9 cellular contexts compared by ENCODE assay signal in the genomic region with DNA sequence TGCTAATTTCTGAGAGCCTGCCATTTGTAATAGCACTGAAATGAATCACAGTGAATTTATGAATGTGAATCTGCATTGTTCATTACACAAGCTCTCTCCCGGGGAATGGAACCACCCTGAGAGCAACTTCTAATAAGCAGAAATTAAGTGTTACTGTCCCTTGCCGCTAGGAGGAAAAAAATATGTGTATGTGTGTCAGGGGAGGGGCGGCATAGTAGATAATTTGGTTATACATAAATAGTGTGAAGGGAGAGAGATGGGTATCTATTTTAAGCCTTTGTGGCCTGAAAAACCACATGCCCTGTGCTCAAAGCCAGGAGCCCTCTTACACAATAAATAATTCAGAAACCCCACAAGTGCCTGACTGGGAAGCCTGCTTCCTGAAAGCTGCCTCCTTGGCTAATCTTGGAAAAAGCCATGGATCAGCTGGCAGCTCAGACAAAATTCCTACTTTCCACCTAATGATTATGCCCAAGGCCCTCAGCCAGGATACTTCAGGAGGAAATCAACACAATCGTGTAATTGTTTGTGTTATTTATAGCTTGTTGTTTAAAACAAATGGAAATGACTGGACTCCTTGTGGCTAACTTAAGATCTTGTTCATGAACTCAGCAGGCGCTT.
A peak's percentile ranks its signal among the peaks of the same experiment; 100 is the strongest.
DNase-seq lines count a peak whose midpoint lies in the region; ATAC-seq, FAIRE-seq and TF ChIP-seq lines count a peak whose summit lies in the region.
"Had no signal": no experiment of that assay in that cellular context is flagged by ENCODE, and none has a peak within 500 bp of the region (broad histone marks: within the 10 kb centered on the region; RNA-seq: fewer than 3 reads in every experiment).

No MANE protein-coding gene starts in this region.

- H2AFZ ChIP-seq in K562 (ENCODE audit: low read depth, low read length) = no peak overlapping the region
- no peak overlapping the region for H2AFZ ChIP-seq in neural progenitor cell (replicated peaks)

- no peak for TF ChIP-seq POLR2A in K562 (conservative IDR thresholded peaks at IDR 0.05)
- TF ChIP-seq POLR2A in GM12892 (IDR thresholded peaks at IDR 0.05; ENCODE audit: low read depth, low read length) = no peak

- no peak for TF ChIP-seq CTCF in K562 (IDR thresholded peaks at IDR 0.05 in 2 of 3, conservative IDR thresholded peaks at IDR 0.05 in 1 of 3; ENCODE audit: insufficient read depth in 2 of 3, low read depth in 1 of 3, low read length in 3 of 3)
- TF ChIP-seq CTCF in neural progenitor cell (IDR thresholded peaks at IDR 0.05) = no peak
- TF ChIP-seq CTCF in CD4-positive, alpha-beta T cell (IDR thresholded peaks at IDR 0.05) = no peak

- no TSS peak for BruUV-seq in K562 (replicated peaks; lab: Mats Ljungman, UMichigan)

- TF ChIP-seq EP300 in K562 (IDR thresholded peaks at IDR 0.05; ENCODE audit: low read length) = no peak

- peaks cover 8% of the 10 kb centered on the region for H3K9me3 Mint-ChIP-seq in neural progenitor cell
- H3K9me3 Mint-ChIP-seq in CD4-positive, alpha-beta T cell = no peaks in the 10 kb centered on the region

- H3K36me3 ChIP-seq in K562 (ENCODE audit: control insufficient read depth, insufficient read depth, low read length) (no peaks in the 10 kb centered on the region), neural progenitor cell (no peaks in the 10 kb centered on the region)

- intact Hi-C loops in K562 (cut with micrococcal nuclease) = no loop called here
- intact Hi-C loops in CD4-positive, alpha-beta T cell (cut with DNase I, micrococcal nuclease) = no loop called here
- intact Hi-C loops in posterior vena cava (cut with DNase I) = no loop called here

- POLR2A ChIA-PET in K562 (lab: Yijun Ruan, JAX) = interaction anchor here (0.5 kb wide), 1 partner anchor 1930 kb away, joined by 3 read pairs; no protein-coding TSS in a partner anchor
- POLR2A ChIA-PET in CD4-positive, alpha-beta T cell (lab: Charles Lee) = no interaction called here

- H3K27me3 ChIP-seq in K562 (ENCODE audit: control insufficient read depth in 2 of 2, insufficient read depth in 2 of 2, low read length in 2 of 2) (no peaks in the 10 kb centered on the region), neural progenitor cell (no peaks in the 10 kb centered on the region)
- H3K27me3 ChIP-seq in CD4-positive, alpha-beta T cell (ENCODE audit: control insufficient read depth, insufficient read depth, low read length) = peaks cover 4% of the 10 kb centered on the region

- peaks cover 7% of the 10 kb centered on the region for H3F3A ChIP-seq in neural progenitor cell (ENCODE audit: low read depth)

- ATAC-seq in GM18517 (IDR thresholded peaks at IDR 0.05; ENCODE audit: unreplicated experiment) (peak; percentile 69), HG03432 (IDR thresholded peaks at IDR 0.05; ENCODE audit: unreplicated experiment) (peak; percentile 79), K562 (no peak), left lobe of liver (no peak)
- ATAC-seq in CD4-positive, alpha-beta T cell (ENCODE audit: poor library complexity) = no peak

- DNase-seq in K562 (ENCODE audit: extremely low read depth in 1 of 4, low spot score in 3 of 4) = no peak
- DNase-seq in neural progenitor cell (ENCODE audit: low spot score) = no peak
- DNase-seq in CD4-positive, alpha-beta T cell = no peak
- DNase-seq in posterior vena cava (ENCODE audit: low spot score) = no peak
- no peak for DNase-seq in left lobe of liver (ENCODE audit: low spot score)
- no peak for DNase-seq in GM12892 (ENCODE audit: insufficient read length)
- DNase-seq: amygdala had no signal

- in situ Hi-C loops in K562 (cut with MboI) = no loop called here

- H3K9me3 ChIP-seq in K562 (replicated peaks; ENCODE audit: control insufficient read depth, insufficient read depth, low read depth, low read length) (no peaks in the 10 kb centered on the region; the same call in none of the 2 replicates), neural progenitor cell (ENCODE audit: low read depth) (no peaks in the 10 kb centered on the region)
- no peaks in the 10 kb centered on the region for H3K9me3 ChIP-seq in CD4-positive, alpha-beta T cell (ENCODE audit: control insufficient read depth, low read length)

- CTCF ChIA-PET in K562 (lab: Yijun Ruan, JAX; ENCODE audit: low intra/inter-chr PET ratio) = no interaction called here
- CTCF ChIA-PET in CD4-positive, alpha-beta T cell (lab: Charles Lee) = no interaction called here

- H4K20me1 ChIP-seq in K562 (replicated peaks; ENCODE audit: control insufficient read depth, insufficient read depth, low read length) (no peaks in the 10 kb centered on the region), neural progenitor cell (ENCODE audit: low read depth) (no peaks in the 10 kb centered on the region)

- no peak overlapping the region for H3K4me3 Mint-ChIP-seq in neural progenitor cell
- no peak overlapping the region for H3K4me3 Mint-ChIP-seq in CD4-positive, alpha-beta T cell

- H3K9me1 ChIP-seq in K562 (ENCODE audit: control insufficient read depth, insufficient read depth, low read length) = no peaks in the 10 kb centered on the region

- no peaks in the 10 kb centered on the region for H3K79me2 ChIP-seq in K562 (ENCODE audit: control insufficient read depth, insufficient read depth, low read length)
- no peaks in the 10 kb centered on the region for H3K79me2 ChIP-seq in neural progenitor cell (ENCODE audit: low read depth)

- H3K9ac ChIP-seq in K562 (ENCODE audit: insufficient read depth in 1 of 2, low read depth in 2 of 2, low read length in 2 of 2) (no peak overlapping the region), neural progenitor cell (no peak overlapping the region)

- 6% methylated on average over 5 of the region's 5 CpGs for WGBS in K562 (ENCODE audit: insufficient coverage, low coverage, missing lambda C conversion rate)

- H3K4me3 ChIP-seq in K562 (no peak overlapping the region), neural progenitor cell (no peak overlapping the region)

- H3K27ac ChIP-seq in K562 (ENCODE audit: extremely low read depth, low read depth, low read length) (no peak overlapping the region), neural progenitor cell (no peak overlapping the region)
- H3K27ac ChIP-seq in CD4-positive, alpha-beta T cell (ENCODE audit: low read depth, low read length) = no peak overlapping the region

- H3K27ac Mint-ChIP-seq in neural progenitor cell = peak overlapping the region; percentile 16
- no peak overlapping the region for H3K27ac Mint-ChIP-seq in CD4-positive, alpha-beta T cell

- no peaks in the 10 kb centered on the region for H3K36me3 Mint-ChIP-seq in neural progenitor cell
- no peaks in the 10 kb centered on the region for H3K36me3 Mint-ChIP-seq in CD4-positive, alpha-beta T cell (ENCODE audit: low read depth)

- no peak overlapping the region for H3K4me2 ChIP-seq in K562 (ENCODE audit: insufficient read depth, low read length)
- H3K4me2 ChIP-seq in neural progenitor cell = no peak overlapping the region

- TF ChIP-seq RAD21 in K562 (CRISPR knock-in tag; conservative IDR thresholded peaks at IDR 0.05 in 1 of 2, IDR thresholded peaks at IDR 0.05 in 1 of 2) = no peak

- no peaks in the 10 kb centered on the region for H3K4me1 ChIP-seq in K562 (replicated peaks in 1 of 2; ENCODE audit: control insufficient read depth in 2 of 2, insufficient read depth in 2 of 2, low read length in 2 of 2)
- H3K4me1 ChIP-seq in neural progenitor cell = peaks cover 37% of the 10 kb centered on the region

- FAIRE-seq in K562 (lab: Jason Lieb, UNC) (no peak), GM12892 (lab: Jason Lieb, UNC) (no peak)

- H3K4me1 Mint-ChIP-seq in neural progenitor cell = peaks cover 31% of the 10 kb centered on the region
- H3K4me1 Mint-ChIP-seq in CD4-positive, alpha-beta T cell (ENCODE audit: low read depth) = no peaks in the 10 kb centered on the region

- H3K27me3 Mint-ChIP-seq in neural progenitor cell (ENCODE audit: insufficient read depth, low read depth) = peaks cover 5% of the 10 kb centered on the region
- H3K27me3 Mint-ChIP-seq in CD4-positive, alpha-beta T cell = peaks cover 13% of the 10 kb centered on the region

TF ChIP-seq in K562, 482 proteins besides CTCF, POLR2A, EP300 and RAD21:
- TF ChIP-seq RBBP5 (IDR thresholded peaks at IDR 0.05; ENCODE audit: borderline replicate concordance, insufficient read depth, low read length, poor library complexity, severe bottlenecking) (no peak), MAZ (CRISPR knock-in tag; conservative IDR thresholded peaks at IDR 0.05 in 1 of 2, IDR thresholded peaks at IDR 0.05 in 1 of 2) (no peak), ZNF217 (CRISPR knock-in tag; IDR thresholded peaks at IDR 0.05) (no peak), MEF2D (tag; conservative IDR thresholded peaks at IDR 0.05; ENCODE audit: low read depth) (peak; percentile 58), XRCC4 (IDR thresholded peaks at IDR 0.05; ENCODE audit: extremely low read depth, insufficient read depth, insufficient read length) (no peak)
TF ChIP-seq in K562: peak in this region for 1.

Comparison
In these comparisons a context has a peak if more than half of its experiments do, and no peak if none do; other contexts are left out.
1. ATAC-seq: peak in GM18517 (single experiment) and HG03432 (single experiment); none in K562 (single experiment), CD4-positive, alpha-beta T cell (single experiment) and left lobe of liver (single experiment).